In genomic region chr10:70889291-70889690, GRCh38 we compare ENCODE assay signal across 13 cellular contexts. TPM values are rescaled to one million over a fixed set of nuclear protein-coding genes. Genes with fewer than 3 reads are reported as not detected.
DNase-seq lines count a peak whose midpoint lies in the region; ATAC-seq, FAIRE-seq and TF ChIP-seq lines count a peak whose summit lies in the region.
"Had no signal": no experiment of that assay in that cellular context is flagged by ENCODE, and none has a peak within 500 bp of the region (broad histone marks: within the 10 kb centered on the region; RNA-seq: fewer than 3 reads in every experiment).

No MANE protein-coding gene starts in this region.

- no peak for DNase-seq in cardiac muscle cell (ENCODE audit: low read depth in 1 of 2, low spot score in 1 of 2)
- DNase-seq in left cardiac atrium = no peak
- no peak for DNase-seq in T-cell
- DNase-seq in endothelial cell of umbilical vein (ENCODE audit: low read depth, low spot score) = no peak
- no peak for DNase-seq in transverse colon
- DNase-seq in NCI-H1048 (lab: John Stamatoyannopoulos, UW) = no peak
- no peak for DNase-seq in T1000 (lab: John Stamatoyannopoulos, UW)
- DNase-seq: dermis blood vessel endothelial cell, foreskin melanocyte, IMR-90, NCI-H1930, spleen had no signal

- CTCF ChIA-PET in T-cell (lab: Charles Lee) = interaction anchor here in 1 of 2 donors (0.6 kb wide), 1 partner anchor 43 kb away, joined by 3 read pairs; no protein-coding TSS in a partner anchor
- CTCF ChIA-PET in endothelial cell of umbilical vein (lab: Charles Lee) = interaction anchor here (2.8 kb wide), 1 partner anchor 14 kb away, joined by 12 read pairs; no protein-coding TSS in a partner anchor

- no peak for TF ChIP-seq CTCF in cardiac muscle cell (IDR thresholded peaks at IDR 0.05; ENCODE audit: low read depth, low read length)
- no peak for TF ChIP-seq CTCF in endothelial cell of umbilical vein (IDR thresholded peaks at IDR 0.05; ENCODE audit: extremely low read depth in 1 of 2, insufficient read depth in 1 of 2, low read depth in 1 of 2, low read length in 2 of 2)
- no peak for TF ChIP-seq CTCF in transverse colon (IDR thresholded peaks at IDR 0.05)

- peak overlapping the region in 1 of 2 donors; percentile 44 for H3K27ac Mint-ChIP-seq in T-cell

- H3K9me1 ChIP-seq in endothelial cell of umbilical vein (replicated peaks; ENCODE audit: control insufficient read depth, extremely low read depth, insufficient read depth, low read length) = no peaks in the 10 kb centered on the region

- no peak overlapping the region for H2AFZ ChIP-seq in endothelial cell of umbilical vein (ENCODE audit: low read depth, low read length)

- H3K27me3 Mint-ChIP-seq in T-cell = no peaks in the 10 kb centered on the region

- H3K9me3 ChIP-seq in cardiac muscle cell (ENCODE audit: low read depth) (no peaks in the 10 kb centered on the region), endothelial cell of umbilical vein (replicated peaks; ENCODE audit: control insufficient read depth, insufficient read depth, low read length) (no peaks in the 10 kb centered on the region), transverse colon (no peaks in the 10 kb centered on the region)
- H3K9me3 ChIP-seq: spleen had no signal

- H3K4me1 ChIP-seq in cardiac muscle cell (ENCODE audit: low read depth) (peaks cover 26% of the 10 kb centered on the region), endothelial cell of umbilical vein (ENCODE audit: control insufficient read depth, extremely low read depth, insufficient read depth, low read length) (peaks cover 23% of the 10 kb centered on the region), transverse colon (peaks cover 0 to 20% (median 16%) of the 10 kb centered on the region in 4 donors)

- in situ Hi-C loops in transverse colon (cut with MboI; ENCODE audit: low pct_ligation_motif_present in 1 of 4, low pct_unique_long_range_greater_than_20kb in 1 of 4, low sequenced_read_pairs in 3 of 4) = loop anchor here in 2 of 4 donors (10.0 to 25.0 kb wide), 2 partner anchors 74 to 352 kb away; partner anchors contain the start of gene SGPL1 (in 1 of the 2)

- H3K9me3 Mint-ChIP-seq in T-cell = no peaks in the 10 kb centered on the region

- H3K36me3 ChIP-seq in cardiac muscle cell (no peaks in the 10 kb centered on the region), endothelial cell of umbilical vein (ENCODE audit: control insufficient read depth in 2 of 2, extremely low read depth in 1 of 2, insufficient read depth in 2 of 2, low read length in 2 of 2) (peaks cover 2 to 6% of the 10 kb centered on the region in 2 experiments), transverse colon (peaks cover 0 to 8% (median 4%) of the 10 kb centered on the region in 4 donors)

- H3K79me2 ChIP-seq in endothelial cell of umbilical vein (ENCODE audit: control insufficient read depth, insufficient read depth, low read length) = peaks cover 8% of the 10 kb centered on the region

- H3K4me3 ChIP-seq in cardiac muscle cell (no peak overlapping the region), endothelial cell of umbilical vein (replicated peaks in 1 of 3; ENCODE audit: insufficient read depth in 1 of 3, low read depth in 1 of 3, low read length in 3 of 3) (no peak overlapping the region), transverse colon (no peak overlapping the region)

- TF ChIP-seq EP300 in transverse colon (IDR thresholded peaks at IDR 0.05; ENCODE audit: low read depth) = no peak

- POLR2A ChIA-PET in T-cell (lab: Charles Lee) (no interaction called here), endothelial cell of umbilical vein (lab: Charles Lee) (no interaction called here)

- FAIRE-seq in endothelial cell of umbilical vein (lab: Jason Lieb, UNC) = no peak

- H3K4me2 ChIP-seq in endothelial cell of umbilical vein (ENCODE audit: insufficient read depth, low read length) = peak overlapping the region; percentile 51

- no peak for ATAC-seq in left cardiac atrium
- ATAC-seq in T-cell (replicated peaks in 1 of 4) = no peak
- ATAC-seq in GM21619 (IDR thresholded peaks at IDR 0.05; ENCODE audit: unreplicated experiment) = no peak

- H3K27ac ChIP-seq in cardiac muscle cell (peak overlapping the region; percentile 94), endothelial cell of umbilical vein (ENCODE audit: insufficient read depth, low read depth, low read length) (no peak overlapping the region), transverse colon (peak overlapping the region in 3 of 4 donors; percentile 89 to 97 (median 96))

- intact Hi-C loops in left cardiac atrium (cut with DNase I) = no loop called here
- intact Hi-C loops in endothelial cell of umbilical vein (cut with micrococcal nuclease) = loop anchor here (10.0 kb wide), 1 partner anchor 424 kb away; no protein-coding TSS in a partner anchor
- intact Hi-C loops in transverse colon (cut with DNase I; ENCODE audit: low total_unique reads) = no loop called here

- dilution Hi-C loops in endothelial cell of umbilical vein (cut with MboI; ENCODE audit: extremely low pct_ligation_motif_present, low sequenced_read_pairs) = no loop called here

- H3K36me3 Mint-ChIP-seq in T-cell = peaks cover 4% of the 10 kb centered on the region

- 67 to 68% methylated on average over 3 of the region's 3 CpGs for WGBS in transverse colon (ENCODE audit: low coverage in 1 of 2), 2 donors

- H3K9ac ChIP-seq in endothelial cell of umbilical vein (replicated peaks; ENCODE audit: extremely low read depth, insufficient read depth, low read length) = no peak overlapping the region

- TF ChIP-seq POLR2A in endothelial cell of umbilical vein (IDR thresholded peaks at IDR 0.05; ENCODE audit: low read depth, low read length) (no peak), transverse colon (IDR thresholded peaks at IDR 0.05) (no peak)

- H3K4me3 Mint-ChIP-seq in T-cell = peak overlapping the region; percentile 86 to 89 (median 87)

- no peaks in the 10 kb centered on the region for H4K20me1 ChIP-seq in endothelial cell of umbilical vein (replicated peaks; ENCODE audit: control insufficient read depth, extremely low read depth, insufficient read depth, low read length)

- BruUV-seq in endothelial cell of umbilical vein (replicated peaks; lab: Mats Ljungman, UMichigan) = no TSS peak

- peaks cover 10 to 17% (median 10%) of the 10 kb centered on the region in 3 donors for H3K4me1 Mint-ChIP-seq in T-cell

- H3K27me3 ChIP-seq in cardiac muscle cell = no peaks in the 10 kb centered on the region
- no peaks in the 10 kb centered on the region for H3K27me3 ChIP-seq in endothelial cell of umbilical vein (ENCODE audit: control insufficient read depth in 2 of 2, insufficient read depth in 2 of 2, low read length in 2 of 2)
- H3K27me3 ChIP-seq in transverse colon = no peaks in the 10 kb centered on the region
- H3K27me3 ChIP-seq: spleen had no signal

TF ChIP-seq in endothelial cell of umbilical vein, 7 proteins besides CTCF, POLR2A, EP300 and RAD21:
- TF ChIP-seq MYC (IDR thresholded peaks at IDR 0.05; ENCODE audit: low read depth, low read length) = no peak
- no peak for TF ChIP-seq POLR2AphosphoS5 (IDR thresholded peaks at IDR 0.05; ENCODE audit: insufficient read depth, low read depth, low read length)
- TF ChIP-seq FOS (IDR thresholded peaks at IDR 0.05; ENCODE audit: borderline replicate concordance, insufficient read depth, low read length) = no peak
- TF ChIP-seq JUN (IDR thresholded peaks at IDR 0.05; ENCODE audit: borderline replicate concordance, insufficient read depth, insufficient read length, low read depth) = no peak
- TF ChIP-seq, protein P1, sequence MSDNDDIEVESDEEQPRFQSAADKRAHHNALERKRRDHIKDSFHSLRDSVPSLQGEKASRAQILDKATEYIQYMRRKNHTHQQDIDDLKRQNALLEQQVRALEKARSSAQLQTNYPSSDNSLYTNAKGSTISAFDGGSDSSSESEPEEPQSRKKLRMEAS (IDR thresholded peaks at IDR 0.05; ENCODE audit: insufficient read depth, insufficient read length) = no peak
- no peak for TF ChIP-seq GATA2 (IDR thresholded peaks at IDR 0.05; ENCODE audit: insufficient read depth, insufficient read length, low read depth, low read length)
- TF ChIP-seq EZH2 (IDR thresholded peaks at IDR 0.05; ENCODE audit: borderline replicate concordance, low read depth, low read length, severe bottlenecking) = no peak

RNA-seq across cellular contexts. Expression of gene PCBD1, which starts 0.9 kb away (rescaled TPM):
- 145 and 174 TPM in 2 replicates for total RNA-seq in cardiac muscle cell
- polyA plus RNA-seq in cardiac muscle cell = 222 and 264 TPM in 2 replicates
- total RNA-seq in left cardiac atrium = 100 to 1,000 TPM; 103 to 116 TPM
- total RNA-seq in T-cell = 10 to 100 TPM in 1 of 5 donors, 1 to 10 TPM in 4; 6.5 to 10.0 (median 9.2) TPM
- 77.5 and 95.7 TPM in 2 replicates for total RNA-seq in endothelial cell of umbilical vein
- polyA plus RNA-seq in endothelial cell of umbilical vein = 113 and 115 TPM in 2 replicates
- 128 and 145 TPM in 2 replicates for polyA plus RNA-seq in endothelial cell of umbilical vein (2011; cell fraction: cytosol; rRNA removed)
- 37.8 and 45.2 TPM in 2 replicates for polyA plus RNA-seq in endothelial cell of umbilical vein (2011; cell fraction: nucleus; rRNA removed)
- 116 and 120 TPM in 2 replicates for polyA plus RNA-seq in endothelial cell of umbilical vein (2012)
- polyA minus RNA-seq in endothelial cell of umbilical vein = 44.7 and 49.1 TPM in 2 replicates
- polyA minus RNA-seq in endothelial cell of umbilical vein (2011; cell fraction: cytosol; rRNA and poly(A)+ RNA removed) = 28.3 TPM
- 9.1 and 10.9 TPM in 2 replicates for polyA minus RNA-seq in endothelial cell of umbilical vein (2011; cell fraction: nucleus; rRNA and poly(A)+ RNA removed)
- 10 to 100 TPM; 21.7 to 69.6 (median 44.8) TPM for total RNA-seq in transverse colon
